2 cellular contexts compared by ENCODE assay signal in the genomic region with DNA sequence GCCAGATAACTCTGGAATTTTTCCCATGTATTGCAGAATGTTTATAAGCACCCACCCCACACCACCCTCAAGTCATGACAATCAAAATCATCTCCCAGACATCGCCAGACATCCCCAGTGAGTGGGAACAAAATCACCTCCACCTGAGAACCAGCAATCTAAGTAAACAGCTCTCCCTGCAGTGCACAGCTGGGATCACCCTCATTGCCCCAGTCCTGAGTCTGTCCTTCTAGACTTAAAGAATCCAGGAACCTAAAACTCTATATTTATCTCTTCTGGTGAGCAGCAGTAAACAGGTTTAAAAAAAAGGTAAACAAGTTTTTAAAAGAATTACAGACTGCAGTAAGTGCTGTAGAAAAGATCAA.
TF ChIP-seq lines count a peak whose summit lies in the region.

No MANE protein-coding gene starts in this region.

TF ChIP-seq in SK-N-SH, 30 proteins besides CTCF, POLR2A, EP300 and RAD21 (continued from another document):
- no peak for TF ChIP-seq TEAD4 (IDR thresholded peaks at IDR 0.05; ENCODE audit: borderline replicate concordance, insufficient read depth)

TF ChIP-seq in GM12878, 131 proteins besides CTCF, POLR2A, EP300 and RAD21 (continued from another document):
- TF ChIP-seq, protein P1, sequence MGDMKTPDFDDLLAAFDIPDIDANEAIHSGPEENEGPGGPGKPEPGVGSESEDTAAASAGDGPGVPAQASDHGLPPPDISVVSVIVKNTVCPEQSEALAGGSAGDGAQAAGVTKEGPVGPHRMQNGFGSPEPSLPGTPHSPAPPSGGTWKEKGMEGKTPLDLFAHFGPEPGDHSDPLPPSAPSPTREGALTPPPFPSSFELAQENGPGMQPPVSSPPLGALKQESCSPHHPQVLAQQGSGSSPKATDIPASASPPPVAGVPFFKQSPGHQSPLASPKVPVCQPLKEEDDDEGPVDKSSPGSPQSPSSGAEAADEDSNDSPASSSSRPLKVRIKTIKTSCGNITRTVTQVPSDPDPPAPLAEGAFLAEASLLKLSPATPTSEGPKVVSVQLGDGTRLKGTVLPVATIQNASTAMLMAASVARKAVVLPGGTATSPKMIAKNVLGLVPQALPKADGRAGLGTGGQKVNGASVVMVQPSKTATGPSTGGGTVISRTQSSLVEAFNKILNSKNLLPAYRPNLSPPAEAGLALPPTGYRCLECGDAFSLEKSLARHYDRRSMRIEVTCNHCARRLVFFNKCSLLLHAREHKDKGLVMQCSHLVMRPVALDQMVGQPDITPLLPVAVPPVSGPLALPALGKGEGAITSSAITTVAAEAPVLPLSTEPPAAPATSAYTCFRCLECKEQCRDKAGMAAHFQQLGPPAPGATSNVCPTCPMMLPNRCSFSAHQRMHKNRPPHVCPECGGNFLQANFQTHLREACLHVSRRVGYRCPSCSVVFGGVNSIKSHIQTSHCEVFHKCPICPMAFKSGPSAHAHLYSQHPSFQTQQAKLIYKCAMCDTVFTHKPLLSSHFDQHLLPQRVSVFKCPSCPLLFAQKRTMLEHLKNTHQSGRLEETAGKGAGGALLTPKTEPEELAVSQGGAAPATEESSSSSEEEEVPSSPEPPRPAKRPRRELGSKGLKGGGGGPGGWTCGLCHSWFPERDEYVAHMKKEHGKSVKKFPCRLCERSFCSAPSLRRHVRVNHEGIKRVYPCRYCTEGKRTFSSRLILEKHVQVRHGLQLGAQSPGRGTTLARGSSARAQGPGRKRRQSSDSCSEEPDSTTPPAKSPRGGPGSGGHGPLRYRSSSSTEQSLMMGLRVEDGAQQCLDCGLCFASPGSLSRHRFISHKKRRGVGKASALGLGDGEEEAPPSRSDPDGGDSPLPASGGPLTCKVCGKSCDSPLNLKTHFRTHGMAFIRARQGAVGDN (IDR thresholded peaks at IDR 0.05) = no peak
- no peak for TF ChIP-seq MEF2B (IDR thresholded peaks at IDR 0.05; ENCODE audit: partially characterized antibody, poor library complexity, severe bottlenecking)
